In the genomic region with DNA sequence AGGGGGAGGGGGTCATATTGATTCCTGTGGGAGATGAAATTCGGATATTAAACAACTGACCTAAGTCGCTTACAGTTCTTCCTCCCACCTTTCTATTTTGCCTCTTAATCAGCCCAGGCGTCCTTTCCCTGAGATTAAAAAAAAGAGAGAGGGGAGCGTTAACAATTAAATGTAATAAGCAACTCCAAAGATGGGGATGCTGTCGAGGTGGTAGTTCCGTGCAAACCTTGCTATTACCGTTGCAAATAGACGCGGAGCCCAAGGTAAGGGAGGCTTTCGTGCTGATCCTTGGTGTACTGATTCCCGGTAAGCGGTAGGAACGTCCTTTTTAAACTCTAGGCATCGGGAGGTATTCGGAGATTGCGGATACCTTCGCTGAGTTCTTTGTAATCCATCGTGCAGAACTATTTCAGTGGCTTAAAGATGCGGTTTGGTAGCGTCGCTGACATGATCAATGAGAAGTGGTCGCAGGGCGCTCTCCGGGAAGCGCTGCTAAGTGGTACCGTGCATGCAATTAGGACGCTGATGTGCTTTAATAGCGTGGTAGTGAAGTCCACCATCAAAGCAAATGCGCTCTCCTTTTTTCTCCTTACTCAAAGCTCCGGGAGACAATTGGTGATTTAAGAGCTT, we compare ENCODE assay signal across 9 cellular contexts.
DNase-seq lines count a peak whose midpoint lies in the region; TF ChIP-seq lines count a peak whose summit lies in the region.
"Had no signal": no experiment of that assay in that cellular context is flagged by ENCODE, and none has a peak within 500 bp of the region (broad histone marks: within the 10 kb centered on the region; RNA-seq: fewer than 3 reads in every experiment).

No MANE protein-coding gene starts in this region.

- no peaks in the 10 kb centered on the region for H3K79me2 ChIP-seq in KMS-11 (ENCODE audit: insufficient read depth, low read depth)
- H3K79me2 ChIP-seq: parathyroid adenoma had no signal

- H3K4me1 ChIP-seq in KMS-11 (ENCODE audit: low read depth, poor library complexity, severe bottlenecking) = peaks cover 11% of the 10 kb centered on the region
- H3K4me1 ChIP-seq: parathyroid adenoma had no signal

- TF ChIP-seq CTCF in GM20000 (IDR thresholded peaks at IDR 0.05; ENCODE audit: extremely low read depth, missing control alignments) (no peak), KMS-11 (conservative IDR thresholded peaks at IDR 0.05; ENCODE audit: low read depth, low read length) (no peak), nephron progenitor cell (IDR thresholded peaks at IDR 0.05) (no peak)

- no peak overlapping the region for H3K9ac ChIP-seq in KMS-11
- H3K9ac ChIP-seq: parathyroid adenoma had no signal

- peaks cover 50% of the 10 kb centered on the region for H3K27me3 Mint-ChIP-seq in nephron progenitor cell (ENCODE audit: low read depth, poor library complexity)

- peaks cover 15% of the 10 kb centered on the region for H3K9me3 Mint-ChIP-seq in nephron progenitor cell

- peaks cover 53% of the 10 kb centered on the region for H3K4me1 Mint-ChIP-seq in nephron progenitor cell

- H3K27ac Mint-ChIP-seq in nephron progenitor cell = no peak overlapping the region

- no peaks in the 10 kb centered on the region; the same call in 1 of the 2 replicates for H3K27me3 ChIP-seq in KMS-11 (ENCODE audit: insufficient read depth, low read depth)

- H3K4me2 ChIP-seq in KMS-11 = peak overlapping the region; percentile 68

- no peaks in the 10 kb centered on the region for H4K20me1 ChIP-seq in KMS-11 (ENCODE audit: insufficient read depth)

- peak overlapping the region; percentile 97 for H3K4me3 Mint-ChIP-seq in nephron progenitor cell

- DNase-seq in GM20000 (ENCODE audit: low spot score) (peak; percentile 5), cerebellar cortex (ENCODE audit: low spot score) (peak; percentile 46), nephron progenitor cell (no peak), GF-D8 (lab: John Stamatoyannopoulos, UW) (no peak), NCI-H146 treated with DMSO at 0.1 percent for 48 hours (lab: John Stamatoyannopoulos, UW; ENCODE audit: unreplicated experiment) (no peak), NCI-H187 treated with DMSO at 0.1 percent for 48 hours (lab: John Stamatoyannopoulos, UW) (no peak), NCI-H1694 (lab: John Stamatoyannopoulos, UW) (no peak)

- peaks cover 25% of the 10 kb centered on the region for H3K36me3 Mint-ChIP-seq in nephron progenitor cell (ENCODE audit: low read depth)

- no peaks in the 10 kb centered on the region for H3K36me3 ChIP-seq in KMS-11 (ENCODE audit: insufficient read depth)

- no peak overlapping the region for H3K4me3 ChIP-seq in KMS-11 (IDR thresholded peaks at IDR 0.05; ENCODE audit: insufficient read depth, low read depth, low read length)

- peak overlapping the region; percentile 49; the same call in 1 of the 2 replicates for H2AFZ ChIP-seq in KMS-11 (ENCODE audit: low read depth)
- H2AFZ ChIP-seq: parathyroid adenoma had no signal

- H3K27ac ChIP-seq in KMS-11 = no peak overlapping the region
- H3K27ac ChIP-seq: parathyroid adenoma had no signal

Comparison
In these comparisons a context has a peak if more than half of its experiments do, and no peak if none do; other contexts are left out.
1. DNase-seq: peak in GM20000 (single experiment) and cerebellar cortex (single experiment); none in nephron progenitor cell (single experiment), GF-D8 (single experiment), NCI-H146 treated with DMSO at 0.1 percent for 48 hours (single experiment), NCI-H187 treated with DMSO at 0.1 percent for 48 hours (single experiment) and NCI-H1694 (single experiment).